Comparison of ENCODE assay signal across 1 cellular context in the genomic region with DNA sequence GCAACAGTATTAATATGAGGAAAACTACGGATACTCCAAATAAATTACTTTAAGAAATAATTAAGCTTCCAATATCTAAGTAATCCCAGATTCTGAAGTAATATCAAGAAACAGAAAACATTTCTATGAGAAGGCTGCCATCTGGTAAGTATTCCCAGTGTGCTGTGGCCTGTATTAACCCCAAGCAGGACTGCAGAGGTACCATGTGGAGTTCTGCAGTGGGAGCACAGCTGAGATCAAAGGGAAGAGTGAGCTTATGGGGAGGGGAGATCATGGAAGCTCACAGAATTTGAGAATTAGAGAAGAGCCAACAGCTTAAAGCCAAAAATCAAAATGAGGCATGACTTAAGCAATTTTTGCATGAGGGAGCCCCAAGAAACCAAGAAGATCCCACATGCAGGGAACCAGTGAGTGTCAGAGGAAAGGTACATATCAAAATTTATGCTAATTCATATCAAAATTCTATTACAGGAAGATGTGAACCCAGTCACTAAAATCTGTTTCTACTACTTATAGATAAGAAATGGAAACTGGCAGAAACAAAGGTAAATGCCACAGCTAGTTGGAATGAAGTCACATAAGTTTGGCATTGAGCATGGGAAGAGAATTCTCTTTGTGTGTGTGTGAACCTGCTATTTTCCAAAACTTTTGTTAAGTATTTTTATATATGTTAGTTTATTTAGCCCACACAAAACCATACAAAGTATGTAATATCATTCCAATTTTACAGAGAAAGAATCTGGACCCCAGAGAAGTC.
TF ChIP-seq lines count a peak whose summit lies in the region.

No MANE protein-coding gene starts in this region.

TF ChIP-seq in H1, 55 proteins besides CTCF, POLR2A, EP300 and RAD21 (continued from another document):
- TF ChIP-seq CREB1 (IDR thresholded peaks at IDR 0.05) = no peak
- no peak for TF ChIP-seq SIRT6 (IDR thresholded peaks at IDR 0.05; ENCODE audit: low read length)
- TF ChIP-seq ATF2 (IDR thresholded peaks at IDR 0.05; ENCODE audit: low read length) = no peak
